ENCODE assay signal across 8 cellular contexts in the genomic region with DNA sequence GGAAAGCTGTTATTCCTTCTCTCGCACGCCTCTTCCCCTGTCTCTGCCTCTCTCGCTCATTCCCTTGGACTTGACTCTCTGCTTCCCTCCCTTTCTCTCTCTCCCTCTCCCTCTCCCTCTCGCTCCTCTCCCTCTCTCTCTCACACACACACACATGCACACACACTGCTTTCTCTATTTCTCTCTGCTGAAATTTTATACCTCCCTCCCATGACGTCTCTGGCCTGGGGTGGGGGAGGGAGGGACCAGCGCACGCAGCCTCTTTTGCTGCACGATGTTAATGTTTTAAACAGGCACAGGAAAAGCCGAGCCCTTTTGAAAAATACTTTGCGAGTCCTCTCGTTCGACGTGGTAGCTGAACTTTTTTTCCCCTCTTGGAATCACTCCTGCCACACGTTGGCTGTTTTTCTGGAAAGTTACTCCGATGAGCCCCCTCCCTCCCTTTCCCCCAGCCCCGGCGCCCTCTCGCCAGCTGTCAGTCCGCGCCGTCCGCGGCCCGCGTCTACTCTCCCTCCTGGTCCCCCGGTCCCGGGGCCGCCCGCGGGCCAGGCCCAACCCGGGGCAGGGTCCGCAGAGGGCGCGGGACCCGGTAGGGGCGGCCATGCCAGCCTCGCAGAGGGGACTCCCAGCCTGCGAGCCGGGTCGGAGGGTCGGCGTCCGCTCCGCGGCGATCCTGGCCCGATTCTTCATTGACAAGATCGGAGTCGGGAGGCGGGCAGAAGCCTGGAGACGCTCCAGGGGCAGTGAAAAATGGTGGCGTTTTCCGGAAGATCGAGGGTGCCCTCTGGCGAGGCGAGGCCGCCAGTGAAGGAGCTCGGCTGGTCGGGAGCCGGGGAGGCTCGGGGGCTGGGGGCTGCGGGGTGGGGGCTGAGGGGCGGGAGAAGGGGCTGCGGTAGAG. TPM values are rescaled to one million over a fixed set of nuclear protein-coding genes. Genes with fewer than 3 reads are reported as not detected.
DNase-seq lines count a peak whose midpoint lies in the region; ATAC-seq and TF ChIP-seq lines count a peak whose summit lies in the region.

TSS of gene TGFB3 (minus strand) at position 170 of the 898 bp plus-strand sequence. CDS start 1,102 bp downstream, outside the sequence.

- peak; percentile 75 for DNase-seq in HPDE6-E6E7 (ENCODE audit: extremely low spot score)
- DNase-seq in NCI-H774 (lab: John Stamatoyannopoulos, UW) = peak; percentile 28
- DNase-seq in activated CD8-positive, alpha-beta T cell treated with anti-CD3 and anti-CD28 coated beads for 36 hours = peak; percentile 76
- peak; percentile 94 for DNase-seq in ecto neural progenitor cell (ENCODE audit: low spot score)
- DNase-seq in lower lobe of right lung = peak; percentile 86
- peak; percentile 80 for DNase-seq in stimulated activated CD4-positive, alpha-beta T cell treated with anti-CD3 and anti-CD28 coated beads, Interleukin-4, amount 100 ng/mL, for 24 hours

- POLR2A ChIA-PET in activated CD8-positive, alpha-beta T cell treated with anti-CD3 and anti-CD28 coated beads for 36 hours (lab: Charles Lee) = interaction anchor here (0.8 to 1.0 kb wide), 2 partner anchors 74 to 272 kb away, joined by 3 read pairs; no protein-coding TSS in a partner anchor

- intact Hi-C loops in activated CD8-positive, alpha-beta T cell treated with anti-CD3 and anti-CD28 coated beads for 36 hours (cut with micrococcal nuclease) = loop anchor here (2.0 to 5.0 kb wide), 2 partner anchors 75 to 273 kb away; no protein-coding TSS in a partner anchor
- intact Hi-C loops in lower lobe of right lung (cut with DNase I) = loop anchor here (5.0 kb wide), 1 partner anchor 275 kb away; no protein-coding TSS in a partner anchor

- H3K27me3 ChIP-seq in lower lobe of right lung (ENCODE audit: low read depth) = no peaks in the 10 kb centered on the region

- peaks cover 64% of the 10 kb centered on the region for H3K4me1 ChIP-seq in lower lobe of right lung

- no peaks in the 10 kb centered on the region for H3K9me3 Mint-ChIP-seq in activated CD8-positive, alpha-beta T cell treated with anti-CD3 and anti-CD28 coated beads for 36 hours

- peak; percentile 75 for TF ChIP-seq CTCF in 22Rv1 (IDR thresholded peaks at IDR 0.05)
- TF ChIP-seq CTCF in activated CD8-positive, alpha-beta T cell treated with anti-CD3 and anti-CD28 coated beads for 36 hours (IDR thresholded peaks at IDR 0.05) = peak; percentile 68
- peak; percentile 64 for TF ChIP-seq CTCF in lower lobe of right lung (IDR thresholded peaks at IDR 0.05)

- no peaks in the 10 kb centered on the region for H3K9me3 ChIP-seq in lower lobe of right lung

- peaks cover 44% of the 10 kb centered on the region for H3K4me1 Mint-ChIP-seq in activated CD8-positive, alpha-beta T cell treated with anti-CD3 and anti-CD28 coated beads for 36 hours (ENCODE audit: low read depth)

- no peaks in the 10 kb centered on the region for H3K36me3 ChIP-seq in lower lobe of right lung

- H3K27me3 Mint-ChIP-seq in activated CD8-positive, alpha-beta T cell treated with anti-CD3 and anti-CD28 coated beads for 36 hours = no peaks in the 10 kb centered on the region

- H3K27ac ChIP-seq in 22Rv1 (peak within 1 kb of the TSS; percentile 91), lower lobe of right lung (peak within 1 kb of the TSS; percentile 94)

- H3K4me3 ChIP-seq in lower lobe of right lung = peak within 1 kb of the TSS; percentile 75

- H3K4me3 Mint-ChIP-seq in activated CD8-positive, alpha-beta T cell treated with anti-CD3 and anti-CD28 coated beads for 36 hours = peak within 1 kb of the TSS; percentile 80

- CTCF ChIA-PET in activated CD8-positive, alpha-beta T cell treated with anti-CD3 and anti-CD28 coated beads for 36 hours (lab: Charles Lee) = interaction anchor here (0.7 to 9.1 kb wide), 21 partner anchors 12 to 416 kb away, joined by 3 to 143 read pairs (median 4); no protein-coding TSS in a partner anchor

- ATAC-seq in GM18861 (IDR thresholded peaks at IDR 0.05; ENCODE audit: unreplicated experiment) = peak; percentile 39
- peak; percentile 64 for ATAC-seq in activated CD8-positive, alpha-beta T cell treated with anti-CD3 and anti-CD28 coated beads for 36 hours
- peak; percentile 87 to 88 for ATAC-seq in lower lobe of right lung

- peak within 1 kb of the TSS; percentile 81 for H3K27ac Mint-ChIP-seq in activated CD8-positive, alpha-beta T cell treated with anti-CD3 and anti-CD28 coated beads for 36 hours

- no peaks in the 10 kb centered on the region for H3K36me3 Mint-ChIP-seq in activated CD8-positive, alpha-beta T cell treated with anti-CD3 and anti-CD28 coated beads for 36 hours (ENCODE audit: low read depth)

RNA-seq across cellular contexts. Expression of gene TGFB3, which starts in this region (rescaled TPM):
- total RNA-seq in activated CD8-positive, alpha-beta T cell treated with anti-CD3 and anti-CD28 coated beads for 36 hours = 1 to 10 TPM; 3.4 to 4.2 TPM
- total RNA-seq in lower lobe of right lung = 15.7 TPM

Comparison
In these comparisons a context has a peak if more than half of its experiments do, and no peak if none do; other contexts are left out.
1. Peak in every context shown above with its lines: DNase-seq, ATAC-seq, H3K4me3 ChIP-seq and H3K27ac ChIP-seq.
2. DNase-seq: peak in every context shown above with its lines; median percentile 94 in ecto neural progenitor cell; 86 in lower lobe of right lung; 80 in stimulated activated CD4-positive, alpha-beta T cell treated with anti-CD3 and anti-CD28 coated beads, Interleukin-4, amount 100 ng/mL, for 24 hours; 76 in activated CD8-positive, alpha-beta T cell treated with anti-CD3 and anti-CD28 coated beads for 36 hours; 75 in HPDE6-E6E7; 28 in NCI-H774.